Comparison of ENCODE assay signal across 8 cellular contexts in the genomic region with DNA sequence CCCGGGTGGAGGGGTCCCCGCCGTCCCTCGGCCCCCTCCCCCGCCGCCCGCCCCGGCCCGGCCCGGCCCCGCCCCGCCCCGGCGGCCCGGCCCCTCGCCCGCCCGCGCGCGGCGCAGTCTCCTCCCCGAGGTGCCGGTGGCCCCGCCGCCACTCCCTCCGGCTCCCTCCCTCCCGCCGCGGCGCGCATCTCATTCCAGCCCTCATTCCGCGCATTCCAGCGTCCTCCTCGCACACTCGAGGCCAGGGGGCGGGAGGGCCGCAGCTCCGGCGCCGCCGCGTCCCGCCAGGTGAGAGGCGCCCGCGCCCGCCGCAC. TPM values are rescaled to one million over a fixed set of nuclear protein-coding genes. Genes with fewer than 3 reads are reported as not detected.
DNase-seq lines count a peak whose midpoint lies in the region; ATAC-seq and TF ChIP-seq lines count a peak whose summit lies in the region.

A gene (plus strand): TSS at position 204 of the 314 bp plus-strand sequence.

- no peak for DNase-seq in CD4-positive, alpha-beta memory T cell
- DNase-seq in HEK293T (ENCODE audit: extremely low spot score) (peak; percentile 84), SJCRH30 (peak; percentile 81 to 87), lung (ENCODE audit: low spot score) (peak; percentile 86), transverse colon (peak; percentile 71)

- H3K4me1 Mint-ChIP-seq in CD4-positive, alpha-beta memory T cell, result peaks cover 11 to 26% (median 18%) of the 10 kb centered on the region in 4 donors

- peaks cover 9% of the 10 kb centered on the region for H3K27me3 ChIP-seq in CD4-positive, alpha-beta memory T cell (ENCODE audit: insufficient read depth, low read length)
- H3K27me3 ChIP-seq in SJCRH30 (no peaks in the 10 kb centered on the region), duodenal mucosa (ENCODE audit: control insufficient read depth in 1 of 2, insufficient read depth in 2 of 2, low read length in 2 of 2) (peaks cover 0 to 6% of the 10 kb centered on the region in 2 donors), lung (ENCODE audit: control insufficient read depth, insufficient read depth) (no peaks in the 10 kb centered on the region), transverse colon (no peaks in the 10 kb centered on the region)

- no peak within 1 kb of the TSS for H3K27ac Mint-ChIP-seq in CD4-positive, alpha-beta memory T cell

- no peaks in the 10 kb centered on the region for H3K36me3 Mint-ChIP-seq in CD4-positive, alpha-beta memory T cell

- no peak within 1 kb of the TSS for H3K4me3 ChIP-seq in CD4-positive, alpha-beta memory T cell (ENCODE audit: low read length in 2 of 2)
- H3K4me3 ChIP-seq in SJCRH30, result peak within 1 kb of the TSS; percentile 83
- H3K4me3 ChIP-seq in duodenal mucosa (ENCODE audit: low read depth in 1 of 2, low read length in 2 of 2), result peak within 1 kb of the TSS; percentile 65 to 73
- H3K4me3 ChIP-seq in lung, result peak within 1 kb of the TSS; percentile 72
- peak within 1 kb of the TSS; percentile 53 to 85 (median 57) for H3K4me3 ChIP-seq in transverse colon

- ATAC-seq in lung (ENCODE audit: insufficient read depth, low FRiP score), result peak; percentile 61
- no peak for ATAC-seq in GM21447 (IDR thresholded peaks at IDR 0.05; ENCODE audit: unreplicated experiment)
- no peak for ATAC-seq in HG02840 (IDR thresholded peaks at IDR 0.05; ENCODE audit: low FRiP score, unreplicated experiment)

- H3K9me3 Mint-ChIP-seq in CD4-positive, alpha-beta memory T cell, result no peaks in the 10 kb centered on the region

- CTCF ChIA-PET in CD4-positive, alpha-beta memory T cell (lab: Charles Lee; ENCODE audit: partially characterized antibody), result no interaction called here
- CTCF ChIA-PET in HEK293T (lab: Yijun Ruan, JAX), result interaction anchor here (0.6 kb wide), 1 partner anchor 110 kb away, joined by 3 read pairs; no protein-coding TSS in a partner anchor

- no peaks in the 10 kb centered on the region for H3K36me3 ChIP-seq in CD4-positive, alpha-beta memory T cell (ENCODE audit: insufficient read depth, low read length)
- no peaks in the 10 kb centered on the region for H3K36me3 ChIP-seq in SJCRH30
- no peaks in the 10 kb centered on the region for H3K36me3 ChIP-seq in duodenal mucosa (ENCODE audit: control insufficient read depth in 1 of 2, insufficient read depth in 2 of 2, low read length in 2 of 2)
- H3K36me3 ChIP-seq in lung (ENCODE audit: control insufficient read depth in 2 of 2, insufficient read depth in 2 of 2, low read length in 2 of 2), result no peaks in the 10 kb centered on the region
- H3K36me3 ChIP-seq in transverse colon, result no peaks in the 10 kb centered on the region

- peak within 1 kb of the TSS in 1 of 2 donors; percentile 64 for H3K9ac ChIP-seq in duodenal mucosa (ENCODE audit: low read depth in 1 of 2, low read length in 2 of 2)

- POLR2A ChIA-PET in CD4-positive, alpha-beta memory T cell (lab: Charles Lee; ENCODE audit: partially characterized antibody), result no interaction called here
- POLR2A ChIA-PET in HEK293T (lab: Yijun Ruan, JAX), result interaction anchor here (0.6 to 1.3 kb wide), 3 partner anchors 14 to 24 kb away, joined by 3 to 6 read pairs (median 3); no protein-coding TSS in a partner anchor

- in situ Hi-C loops in transverse colon (cut with MboI; ENCODE audit: low pct_ligation_motif_present in 1 of 4, low pct_unique_long_range_greater_than_20kb in 1 of 4, low sequenced_read_pairs in 3 of 4), result no loop called here

- H3K9me3 ChIP-seq in CD4-positive, alpha-beta memory T cell (ENCODE audit: control insufficient read depth in 1 of 2, low read length in 2 of 2), result no peaks in the 10 kb centered on the region
- H3K9me3 ChIP-seq in SJCRH30 (replicated peaks) (no peaks in the 10 kb centered on the region), duodenal mucosa (ENCODE audit: control insufficient read depth in 1 of 2, low read length in 2 of 2) (no peaks in the 10 kb centered on the region), lung (ENCODE audit: control insufficient read depth in 2 of 2, insufficient read depth in 1 of 2, low read length in 1 of 2) (no peaks in the 10 kb centered on the region), transverse colon (no peaks in the 10 kb centered on the region)

- TF ChIP-seq EP300 in transverse colon (IDR thresholded peaks at IDR 0.05; ENCODE audit: low read depth), result no peak

- H3K4me1 ChIP-seq in CD4-positive, alpha-beta memory T cell (ENCODE audit: insufficient read depth, low read length), result peaks cover 3% of the 10 kb centered on the region
- H3K4me1 ChIP-seq in SJCRH30 (peaks cover 22% of the 10 kb centered on the region), duodenal mucosa (ENCODE audit: control insufficient read depth in 1 of 2, insufficient read depth in 2 of 2, low read length in 2 of 2) (peaks cover 17 to 30% of the 10 kb centered on the region in 2 donors), lung (ENCODE audit: control insufficient read depth in 2 of 2, insufficient read depth in 2 of 2, low read length in 2 of 2) (peaks cover 0 to 11% of the 10 kb centered on the region in 2 donors), transverse colon (peaks cover 0 to 36% (median 12%) of the 10 kb centered on the region in 4 donors)

- H3K4me3 Mint-ChIP-seq in CD4-positive, alpha-beta memory T cell, result peak within 1 kb of the TSS; percentile 46 to 83 (median 73)

- 2% methylated on average over 13 to 49 of the region's 50 CpGs for WGBS in lung, 2 donors
- 0% methylated on average over 1 of the region's 50 CpGs; no CpG with 5 or more reads in 1 of the 2 donors for WGBS in transverse colon (ENCODE audit: low coverage in 1 of 2), 2 donors

- TF ChIP-seq CTCF in lung (IDR thresholded peaks at IDR 0.05; ENCODE audit: control extremely low read depth, extremely low read depth), result no peak
- no peak for TF ChIP-seq CTCF in transverse colon (IDR thresholded peaks at IDR 0.05)

- H3K27me3 Mint-ChIP-seq in CD4-positive, alpha-beta memory T cell, result peaks cover 36 to 49% of the 10 kb centered on the region in 2 donors

- intact Hi-C loops in CD4-positive, alpha-beta memory T cell (cut with micrococcal nuclease), result no loop called here
- intact Hi-C loops in transverse colon (cut with DNase I; ENCODE audit: low total_unique reads), result no loop called here

- TF ChIP-seq POLR2A in transverse colon (IDR thresholded peaks at IDR 0.05), result no peak

- no peak within 1 kb of the TSS for H3K27ac ChIP-seq in CD4-positive, alpha-beta memory T cell (ENCODE audit: low read depth, low read length)
- peak within 1 kb of the TSS; percentile 73 for H3K27ac ChIP-seq in SJCRH30
- H3K27ac ChIP-seq in duodenal mucosa (ENCODE audit: low read depth, low read length), result peak within 1 kb of the TSS; percentile 60
- H3K27ac ChIP-seq in lung (ENCODE audit: low read depth in 1 of 2, low read length in 1 of 2), result peak within 1 kb of the TSS; percentile 93 to 97
- peak within 1 kb of the TSS; percentile 85 to 90 (median 88) for H3K27ac ChIP-seq in transverse colon

TF ChIP-seq in HEK293T, 16 proteins besides CTCF, POLR2A, EP300 and RAD21:
- TF ChIP-seq ARNT (IDR thresholded peaks at IDR 0.05), result 0 out of 2 replicates have a peak, but pooled peaks have one; percentile 16
- TF ChIP-seq L3MBTL2 (conservative IDR thresholded peaks at IDR 0.05), result no peak

RNA-seq across cellular contexts. Expression of the gene that starts here (rescaled TPM):
- not detected for total RNA-seq in CD4-positive, alpha-beta memory T cell
- not detected for polyA plus RNA-seq in CD4-positive, alpha-beta memory T cell
- total RNA-seq in SJCRH30 (2014; rRNA removed; shearing (Covaris generic)), result 58.2 and 59.0 TPM in 2 replicates
- total RNA-seq in lung (10 to 100 TPM in 1 of 2 donors, 1 to 10 TPM in 1; 7.1 to 36.3 TPM), transverse colon (10 to 100 TPM in 1 of 4 donors, 1 to 10 TPM in 3; 4.2 to 29.7 (median 6.3) TPM)
- 10 to 100 TPM; 24.0 to 33.7 TPM for polyA plus RNA-seq in lung

Comparison
In these comparisons a context has a peak if more than half of its experiments do, and no peak if none do; other contexts are left out.
1. RNA of the gene that starts here (total RNA-seq): 58.2 to 59.0 TPM in SJCRH30, 7.1 to 36.3 TPM in lung and 4.2 to 29.7 TPM in transverse colon; not detected in CD4-positive, alpha-beta memory T cell; every median in the first group is over 4 times any median in the second.
2. RNA of the gene that starts here (polyA plus RNA-seq): 24.0 to 33.7 TPM in lung; not detected in CD4-positive, alpha-beta memory T cell; every median in the first group is over 10 times any median in the second.
3. DNase-seq: peak in HEK293T (single experiment), SJCRH30 (2 of 2), lung (single experiment) and transverse colon (single experiment); none in CD4-positive, alpha-beta memory T cell (0 of 5).
4. H3K4me3 ChIP-seq: peak in SJCRH30 (single experiment), duodenal mucosa (2 of 2), lung (single experiment) and transverse colon (4 of 4); none in CD4-positive, alpha-beta memory T cell (0 of 2).